ENCODE assay signal across 1 cellular context in the genomic region with DNA sequence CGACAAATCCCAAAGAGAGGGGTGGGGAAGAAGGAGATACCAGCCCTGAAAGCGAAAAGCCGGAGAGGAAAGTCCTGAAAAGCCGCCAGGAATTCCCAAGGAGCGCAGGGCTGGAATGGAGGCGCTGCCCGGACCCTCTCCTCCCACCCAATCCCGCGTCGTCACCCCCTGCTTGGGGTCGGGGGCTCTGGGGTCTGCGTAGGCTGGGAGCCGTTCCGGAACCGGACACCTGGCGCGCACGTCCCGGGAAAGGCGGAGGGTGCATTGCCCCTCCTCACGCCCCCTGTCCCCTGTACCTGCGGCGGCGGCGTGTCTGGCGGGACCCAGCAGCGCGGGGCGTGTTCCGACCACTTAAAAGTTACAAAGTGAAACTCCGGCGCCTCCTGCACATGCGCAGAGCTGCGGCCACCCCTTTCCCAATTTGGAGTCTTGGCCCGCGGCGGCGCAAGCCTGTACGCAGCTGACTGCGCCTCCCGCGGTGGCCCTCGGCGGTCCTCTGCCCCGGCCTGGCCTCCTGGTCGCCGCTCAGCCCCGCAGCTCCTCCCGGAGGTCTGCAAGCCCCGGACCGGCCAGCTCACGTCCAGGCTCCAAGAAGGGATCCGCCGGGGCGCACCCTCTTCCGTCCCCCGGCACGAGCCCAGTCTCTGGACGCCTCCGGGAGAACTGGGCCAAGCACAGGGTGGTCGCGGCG.
A peak's percentile ranks its signal among the peaks of the same experiment; 100 is the strongest.
TF ChIP-seq lines count a peak whose summit lies in the region.

A gene (minus strand): TSS at position 373 of the 691 bp plus-strand sequence. CDS start 4,800 bp downstream, outside the sequence.

TF ChIP-seq in HepG2, 621 proteins besides CTCF, POLR2A, EP300 and RAD21 (continued from another document):
- TF ChIP-seq, protein P1, sequence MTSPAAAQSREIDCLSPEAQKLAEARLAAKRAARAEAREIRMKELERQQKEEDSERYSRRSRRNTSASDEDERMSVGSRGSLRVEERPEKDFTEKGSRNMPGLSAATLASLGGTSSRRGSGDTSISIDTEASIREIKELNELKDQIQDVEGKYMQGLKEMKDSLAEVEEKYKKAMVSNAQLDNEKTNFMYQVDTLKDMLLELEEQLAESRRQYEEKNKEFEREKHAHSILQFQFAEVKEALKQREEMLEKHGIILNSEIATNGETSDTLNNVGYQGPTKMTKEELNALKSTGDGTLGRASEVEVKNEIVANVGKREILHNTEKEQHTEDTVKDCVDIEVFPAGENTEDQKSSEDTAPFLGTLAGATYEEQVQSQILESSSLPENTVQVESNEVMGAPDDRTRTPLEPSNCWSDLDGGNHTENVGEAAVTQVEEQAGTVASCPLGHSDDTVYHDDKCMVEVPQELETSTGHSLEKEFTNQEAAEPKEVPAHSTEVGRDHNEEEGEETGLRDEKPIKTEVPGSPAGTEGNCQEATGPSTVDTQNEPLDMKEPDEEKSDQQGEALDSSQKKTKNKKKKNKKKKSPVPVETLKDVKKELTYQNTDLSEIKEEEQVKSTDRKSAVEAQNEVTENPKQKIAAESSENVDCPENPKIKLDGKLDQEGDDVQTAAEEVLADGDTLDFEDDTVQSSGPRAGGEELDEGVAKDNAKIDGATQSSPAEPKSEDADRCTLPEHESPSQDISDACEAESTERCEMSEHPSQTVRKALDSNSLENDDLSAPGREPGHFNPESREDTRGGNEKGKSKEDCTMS (CRISPR knock-in tag; conservative IDR thresholded peaks at IDR 0.05): no peak
- TF ChIP-seq SPEN (CRISPR knock-in tag; IDR thresholded peaks at IDR 0.05; ENCODE audit: low read depth): peak; percentile 65
- 0 out of 2 replicates have a peak, but pooled peaks have one; percentile 11 for TF ChIP-seq ZNF563 (CRISPR knock-in tag; IDR thresholded peaks at IDR 0.05)
- TF ChIP-seq, protein P2, sequence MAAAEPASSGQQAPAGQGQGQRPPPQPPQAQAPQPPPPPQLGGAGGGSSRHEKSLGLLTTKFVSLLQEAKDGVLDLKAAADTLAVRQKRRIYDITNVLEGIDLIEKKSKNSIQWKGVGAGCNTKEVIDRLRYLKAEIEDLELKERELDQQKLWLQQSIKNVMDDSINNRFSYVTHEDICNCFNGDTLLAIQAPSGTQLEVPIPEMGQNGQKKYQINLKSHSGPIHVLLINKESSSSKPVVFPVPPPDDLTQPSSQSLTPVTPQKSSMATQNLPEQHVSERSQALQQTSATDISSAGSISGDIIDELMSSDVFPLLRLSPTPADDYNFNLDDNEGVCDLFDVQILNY (CRISPR knock-in tag; conservative IDR thresholded peaks at IDR 0.05): no peak
- 0 out of 2 replicates have a peak, but pooled peaks have one; percentile 13 for TF ChIP-seq TP53 (CRISPR knock-in tag; conservative IDR thresholded peaks at IDR 0.05)
- TF ChIP-seq ZNF749 (CRISPR knock-in tag; IDR thresholded peaks at IDR 0.05; ENCODE audit: borderline replicate concordance): peak; percentile 87; the same call in 1 of the 2 replicates
- peak; percentile 40 for TF ChIP-seq RBM39 (IDR thresholded peaks at IDR 0.05; ENCODE audit: low read depth, low read length, poor library complexity, severe bottlenecking)
- TF ChIP-seq EHMT2 (IDR thresholded peaks at IDR 0.05; ENCODE audit: borderline replicate concordance, low read depth, low read length): no peak
- TF ChIP-seq ZNF775 (CRISPR knock-in tag; IDR thresholded peaks at IDR 0.05; ENCODE audit: borderline replicate concordance): no peak
